ENCODE assay signal across 8 cellular contexts in the genomic region with DNA sequence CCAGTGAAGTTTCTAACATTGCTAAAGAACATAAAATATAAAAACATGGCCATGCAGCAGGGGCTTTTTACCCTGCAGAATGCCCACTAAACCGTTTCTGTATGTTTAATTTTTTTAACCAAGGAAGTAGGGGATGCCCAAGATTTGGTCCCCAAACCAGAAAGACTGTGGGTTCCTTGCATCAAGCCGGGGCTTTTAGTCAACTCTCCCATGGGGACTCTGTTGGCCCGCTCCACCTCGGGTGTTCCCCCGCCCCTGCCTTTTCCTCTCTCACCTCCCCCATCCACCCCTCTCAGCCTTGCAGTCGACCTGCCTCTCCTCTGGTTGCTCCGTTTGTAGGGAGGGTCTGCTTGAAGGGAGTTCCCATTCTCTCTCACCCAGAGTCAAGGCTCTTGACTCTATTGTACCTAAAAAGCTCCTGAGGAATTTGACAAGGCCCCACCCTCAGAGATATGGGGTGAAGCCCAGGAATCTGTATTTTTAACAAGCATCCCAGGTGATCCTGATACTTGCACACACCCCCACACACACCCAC.
DNase-seq lines count a peak whose midpoint lies in the region; ATAC-seq and TF ChIP-seq lines count a peak whose summit lies in the region.

No MANE protein-coding gene starts in this region.

- ATAC-seq in CD4-positive, alpha-beta T cell (ENCODE audit: poor library complexity), result no peak
- ATAC-seq in Panc1, result no peak
- no peak for ATAC-seq in GM18907 (IDR thresholded peaks at IDR 0.05; ENCODE audit: unreplicated experiment)

- peaks cover 5% of the 10 kb centered on the region for H3K4me1 ChIP-seq in Panc1 (ENCODE audit: control insufficient read depth, insufficient read depth, low read length)
- peaks cover 8% of the 10 kb centered on the region for H3K4me1 ChIP-seq in smooth muscle cell (ENCODE audit: low read depth)

- H3K36me3 ChIP-seq in Panc1 (ENCODE audit: control insufficient read depth, insufficient read depth, low read length) (no peaks in the 10 kb centered on the region), smooth muscle cell (ENCODE audit: low read depth) (no peaks in the 10 kb centered on the region)

- H3K27me3 ChIP-seq in CD4-positive, alpha-beta T cell (ENCODE audit: control insufficient read depth, insufficient read depth, low read length), result no peaks in the 10 kb centered on the region
- H3K27me3 ChIP-seq in Panc1 (ENCODE audit: control insufficient read depth, insufficient read depth, low read length) (no peaks in the 10 kb centered on the region), smooth muscle cell (ENCODE audit: low read depth) (no peaks in the 10 kb centered on the region)

- POLR2A ChIA-PET in CD4-positive, alpha-beta T cell (lab: Charles Lee), result interaction anchor here (0.8 to 2.0 kb wide), 17 partner anchors 12 to 532 kb away, joined by 3 to 49 read pairs (median 5); partner anchors contain the start of genes IRF2BP2 and TARBP1
- POLR2A ChIA-PET in Panc1 (lab: Charles Lee), result interaction anchor here (0.7 kb wide), 1 partner anchor 15 kb away, joined by 3 read pairs; no protein-coding TSS in a partner anchor

- peak in 6 of 10 experiments; percentile 4 to 40 (median 19) for DNase-seq in CD4-positive, alpha-beta T cell
- DNase-seq in Panc1 (ENCODE audit: low read depth, low spot score) (no peak), smooth muscle cell (lab: John Stamatoyannopoulos, UW; ENCODE audit: unreplicated experiment) (no peak), NCI-H446 treated with DMSO at 0.1 percent for 48 hours (lab: John Stamatoyannopoulos, UW) (no peak), NCI-H2227 treated with DMSO at 0.1 percent for 48 hours (lab: John Stamatoyannopoulos, UW) (no peak), NCI-H510A treated with DMSO at 0.1 percent for 48 hours (lab: John Stamatoyannopoulos, UW) (no peak)

- peaks cover 6% of the 10 kb centered on the region for H3F3A ChIP-seq in smooth muscle cell (ENCODE audit: low read depth)

- in situ Hi-C loops in Panc1 (cut with HindIII; ENCODE audit: low pct_unique_long_range_greater_than_20kb, low sequenced_read_pairs), result no loop called here

- H3K9me3 Mint-ChIP-seq in CD4-positive, alpha-beta T cell, result no peaks in the 10 kb centered on the region
- H3K9me3 Mint-ChIP-seq in activated naive CD4-positive, alpha-beta T cell treated with anti-CD3 and anti-CD28 coated beads, Interleukin-2, amount 50 U/mL, for 24 hours, result peaks cover 13% of the 10 kb centered on the region

- H3K27ac ChIP-seq in CD4-positive, alpha-beta T cell (ENCODE audit: low read depth, low read length), result peak overlapping the region; percentile 89
- H3K27ac ChIP-seq in Panc1 (ENCODE audit: low read length) (peak overlapping the region; percentile 74; the same call in 1 of the 2 replicates), smooth muscle cell (ENCODE audit: low read depth) (peak overlapping the region; percentile 89)

- CTCF ChIA-PET in CD4-positive, alpha-beta T cell (lab: Charles Lee), result interaction anchor here (0.6 to 1.6 kb wide), 8 partner anchors 33 to 413 kb away, joined by 3 to 8 read pairs (median 4); no protein-coding TSS in a partner anchor
- CTCF ChIA-PET in Panc1 (lab: Charles Lee), result no interaction called here

- H3K79me2 ChIP-seq in smooth muscle cell (ENCODE audit: low read depth), result no peaks in the 10 kb centered on the region

- peak overlapping the region; percentile 86 for H3K27ac Mint-ChIP-seq in CD4-positive, alpha-beta T cell
- H3K27ac Mint-ChIP-seq in activated naive CD4-positive, alpha-beta T cell treated with anti-CD3 and anti-CD28 coated beads, Interleukin-2, amount 50 U/mL, for 24 hours, result peak overlapping the region; percentile 95

- H4K20me1 ChIP-seq in smooth muscle cell (ENCODE audit: low read depth), result no peaks in the 10 kb centered on the region

- H3K9me3 ChIP-seq in CD4-positive, alpha-beta T cell (ENCODE audit: control insufficient read depth, low read length), result no peaks in the 10 kb centered on the region
- H3K9me3 ChIP-seq in Panc1 (ENCODE audit: control insufficient read depth, insufficient read depth, low read depth, low read length), result peaks cover 3% of the 10 kb centered on the region; the same call in 1 of the 2 replicates
- H3K9me3 ChIP-seq in smooth muscle cell (replicated peaks; ENCODE audit: low read depth), result no peaks in the 10 kb centered on the region

- H3K36me3 Mint-ChIP-seq in CD4-positive, alpha-beta T cell (ENCODE audit: low read depth), result no peaks in the 10 kb centered on the region
- H3K36me3 Mint-ChIP-seq in activated naive CD4-positive, alpha-beta T cell treated with anti-CD3 and anti-CD28 coated beads, Interleukin-2, amount 50 U/mL, for 24 hours, result peaks cover 3% of the 10 kb centered on the region

- H3K9ac ChIP-seq in smooth muscle cell (ENCODE audit: low read depth), result peak overlapping the region; percentile 28

- peak overlapping the region; percentile 58 for H3K4me3 Mint-ChIP-seq in CD4-positive, alpha-beta T cell
- peak overlapping the region; percentile 72 for H3K4me3 Mint-ChIP-seq in activated naive CD4-positive, alpha-beta T cell treated with anti-CD3 and anti-CD28 coated beads, Interleukin-2, amount 50 U/mL, for 24 hours

- H3K4me2 ChIP-seq in smooth muscle cell, result peak overlapping the region; percentile 37

- BruUV-seq in Panc1 (replicated peaks; lab: Mats Ljungman, UMichigan), result no TSS peak

- H2AFZ ChIP-seq in smooth muscle cell (ENCODE audit: low read depth), result no peak overlapping the region

- WGBS in smooth muscle cell (ENCODE audit: low lambda C conversion rate), result 87% methylated on average over 7 of the region's 7 CpGs

- peaks cover 76% of the 10 kb centered on the region for H3K4me1 Mint-ChIP-seq in CD4-positive, alpha-beta T cell (ENCODE audit: low read depth)
- peaks cover 94% of the 10 kb centered on the region for H3K4me1 Mint-ChIP-seq in activated naive CD4-positive, alpha-beta T cell treated with anti-CD3 and anti-CD28 coated beads, Interleukin-2, amount 50 U/mL, for 24 hours

- intact Hi-C loops in CD4-positive, alpha-beta T cell (cut with DNase I, micrococcal nuclease), result loop anchor here (2.0 to 10.0 kb wide), 5 partner anchors 34 to 246 kb away; no protein-coding TSS in a partner anchor
- intact Hi-C loops in Panc1 (cut with micrococcal nuclease; ENCODE audit: unreplicated experiment), result no loop called here

- H3K4me3 ChIP-seq in Panc1 (ENCODE audit: low read depth in 2 of 2, low read length in 2 of 2) (no peak overlapping the region), smooth muscle cell (no peak overlapping the region)

- TF ChIP-seq CTCF in CD4-positive, alpha-beta T cell (IDR thresholded peaks at IDR 0.05), result no peak
- no peak for TF ChIP-seq CTCF in Panc1 (IDR thresholded peaks at IDR 0.05)
- TF ChIP-seq CTCF in smooth muscle cell (IDR thresholded peaks at IDR 0.05; ENCODE audit: borderline replicate concordance, insufficient read depth, poor library complexity, severe bottlenecking), result no peak

- H3K27me3 Mint-ChIP-seq in CD4-positive, alpha-beta T cell, result no peaks in the 10 kb centered on the region
- H3K27me3 Mint-ChIP-seq in activated naive CD4-positive, alpha-beta T cell treated with anti-CD3 and anti-CD28 coated beads, Interleukin-2, amount 50 U/mL, for 24 hours, result no peaks in the 10 kb centered on the region

Comparison
In these comparisons a context has a peak if more than half of its experiments do, and no peak if none do; other contexts are left out.
1. DNase-seq: peak in CD4-positive, alpha-beta T cell (6 of 10); none in Panc1 (single experiment), smooth muscle cell (single experiment), NCI-H446 treated with DMSO at 0.1 percent for 48 hours (single experiment), NCI-H2227 treated with DMSO at 0.1 percent for 48 hours (single experiment) and NCI-H510A treated with DMSO at 0.1 percent for 48 hours (single experiment).
2. Peak in every context shown above with its lines, with median percentiles within 50 percentile points of each other: H3K27ac ChIP-seq.